17 cellular contexts compared by ENCODE assay signal in genomic region chr14:31020834-31021575, GRCh38.
"Had no signal": no experiment of that assay in that cellular context is flagged by ENCODE, and none has a peak within 500 bp of the region (broad histone marks: within the 10 kb centered on the region; RNA-seq: fewer than 3 reads in every experiment).

No MANE protein-coding gene starts in this region.

- H3K36me3 ChIP-seq: pancreas, vagina had no signal

- H3K4me3 ChIP-seq: esophagus muscularis mucosa, heart right ventricle, pancreas, tibial artery, vagina had no signal

- H3K9me3 ChIP-seq: esophagus muscularis mucosa, heart right ventricle, pancreas, tibial artery, vagina had no signal

- DNase-seq: activated CD4-positive, alpha-beta T cell treated with anti-CD3 and anti-CD28 coated beads for 48 hours; activated naive CD4-positive, alpha-beta T cell treated with anti-CD3 and anti-CD28 coated beads, Interleukin-2, amount 50 U/mL, for 16 hours; activated T-cell treated with anti-CD3 and anti-CD28 coated beads for 4 hours; amygdala; cerebellar nuclear complex; dermis blood vessel endothelial cell; foreskin fibroblast; heart right ventricle; left ventricle myocardium superior; mesendoderm; pancreas; retina; stimulated activated CD4-positive, alpha-beta T cell treated with anti-CD3 and anti-CD28 coated beads, Interleukin-4, amount 100 ng/mL, for 4 hours; tibial artery had no signal

- H3K27ac ChIP-seq: pancreas, tibial artery, vagina had no signal

- ATAC-seq: heart right ventricle, left ventricle myocardium superior, pancreas had no signal

- H3K27ac Mint-ChIP-seq: activated T-helper 2 cell treated with anti-CD3 and anti-CD28 coated beads, Interferon-gamma antibody, Interleukin-2, Interleukin-4, amounts not matched to agents 10 μg/mL and 5 μg/mL and 100 μg/mL, durations not matched to agents 14 hours and 24 hours and 36 hours had no signal

- H3K9me3 Mint-ChIP-seq: activated T-helper 2 cell treated with anti-CD3 and anti-CD28 coated beads, Interferon-gamma antibody, Interleukin-2, Interleukin-4, amounts not matched to agents 10 μg/mL and 5 μg/mL and 100 μg/mL, durations not matched to agents 14 hours and 24 hours and 36 hours had no signal

- H3K27me3 ChIP-seq: heart right ventricle, pancreas, tibial artery, vagina had no signal
